ENCODE assay signal across 1 cellular context in the genomic region with DNA sequence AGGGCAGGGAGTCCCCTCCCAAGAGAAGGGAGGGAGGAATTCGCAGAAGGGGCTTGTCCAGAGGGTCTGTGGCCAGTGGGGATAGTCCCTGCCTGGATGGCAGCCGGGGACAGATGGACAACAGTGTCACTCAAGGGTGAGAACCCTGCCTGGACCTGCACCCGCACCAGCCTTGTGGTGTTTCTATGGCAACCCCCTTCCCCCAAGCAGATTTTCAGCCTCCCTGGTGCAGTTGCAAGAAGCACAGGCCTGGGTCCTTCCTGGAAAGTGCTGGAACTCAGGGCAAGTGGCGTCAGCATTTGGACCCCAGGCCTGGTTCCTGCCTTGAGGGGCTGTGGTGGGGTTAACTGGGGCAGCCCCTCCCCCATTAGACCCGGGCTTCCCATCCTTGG.
TF ChIP-seq lines count a peak whose summit lies in the region.

No MANE protein-coding gene starts in this region.

TF ChIP-seq in GM23338, 12 proteins besides CTCF, POLR2A, EP300 and RAD21:
- no peak for TF ChIP-seq ZNF114 (CRISPR knock-in tag; IDR thresholded peaks at IDR 0.05)
- TF ChIP-seq STAT1 (IDR thresholded peaks at IDR 0.05; ENCODE audit: unreplicated experiment): no peak
- TF ChIP-seq CREB1 (CRISPR knock-in tag; IDR thresholded peaks at IDR 0.05; ENCODE audit: low read depth): no peak
- no peak for TF ChIP-seq ZNF331 (CRISPR knock-in tag; IDR thresholded peaks at IDR 0.05; ENCODE audit: low read depth)
- TF ChIP-seq EZH2 (IDR thresholded peaks at IDR 0.05; ENCODE audit: low read depth, unreplicated experiment): no peak
- TF ChIP-seq REST (IDR thresholded peaks at IDR 0.05; ENCODE audit: unreplicated experiment): no peak
- TF ChIP-seq, protein P1, sequence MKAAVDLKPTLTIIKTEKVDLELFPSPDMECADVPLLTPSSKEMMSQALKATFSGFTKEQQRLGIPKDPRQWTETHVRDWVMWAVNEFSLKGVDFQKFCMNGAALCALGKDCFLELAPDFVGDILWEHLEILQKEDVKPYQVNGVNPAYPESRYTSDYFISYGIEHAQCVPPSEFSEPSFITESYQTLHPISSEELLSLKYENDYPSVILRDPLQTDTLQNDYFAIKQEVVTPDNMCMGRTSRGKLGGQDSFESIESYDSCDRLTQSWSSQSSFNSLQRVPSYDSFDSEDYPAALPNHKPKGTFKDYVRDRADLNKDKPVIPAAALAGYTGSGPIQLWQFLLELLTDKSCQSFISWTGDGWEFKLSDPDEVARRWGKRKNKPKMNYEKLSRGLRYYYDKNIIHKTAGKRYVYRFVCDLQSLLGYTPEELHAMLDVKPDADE (IDR thresholded peaks at IDR 0.05): no peak
- no peak for TF ChIP-seq JUNB (IDR thresholded peaks at IDR 0.05; ENCODE audit: unreplicated experiment)
- no peak for TF ChIP-seq EZH2phosphoT487 (IDR thresholded peaks at IDR 0.05; ENCODE audit: unreplicated experiment)
- TF ChIP-seq, protein P2, sequence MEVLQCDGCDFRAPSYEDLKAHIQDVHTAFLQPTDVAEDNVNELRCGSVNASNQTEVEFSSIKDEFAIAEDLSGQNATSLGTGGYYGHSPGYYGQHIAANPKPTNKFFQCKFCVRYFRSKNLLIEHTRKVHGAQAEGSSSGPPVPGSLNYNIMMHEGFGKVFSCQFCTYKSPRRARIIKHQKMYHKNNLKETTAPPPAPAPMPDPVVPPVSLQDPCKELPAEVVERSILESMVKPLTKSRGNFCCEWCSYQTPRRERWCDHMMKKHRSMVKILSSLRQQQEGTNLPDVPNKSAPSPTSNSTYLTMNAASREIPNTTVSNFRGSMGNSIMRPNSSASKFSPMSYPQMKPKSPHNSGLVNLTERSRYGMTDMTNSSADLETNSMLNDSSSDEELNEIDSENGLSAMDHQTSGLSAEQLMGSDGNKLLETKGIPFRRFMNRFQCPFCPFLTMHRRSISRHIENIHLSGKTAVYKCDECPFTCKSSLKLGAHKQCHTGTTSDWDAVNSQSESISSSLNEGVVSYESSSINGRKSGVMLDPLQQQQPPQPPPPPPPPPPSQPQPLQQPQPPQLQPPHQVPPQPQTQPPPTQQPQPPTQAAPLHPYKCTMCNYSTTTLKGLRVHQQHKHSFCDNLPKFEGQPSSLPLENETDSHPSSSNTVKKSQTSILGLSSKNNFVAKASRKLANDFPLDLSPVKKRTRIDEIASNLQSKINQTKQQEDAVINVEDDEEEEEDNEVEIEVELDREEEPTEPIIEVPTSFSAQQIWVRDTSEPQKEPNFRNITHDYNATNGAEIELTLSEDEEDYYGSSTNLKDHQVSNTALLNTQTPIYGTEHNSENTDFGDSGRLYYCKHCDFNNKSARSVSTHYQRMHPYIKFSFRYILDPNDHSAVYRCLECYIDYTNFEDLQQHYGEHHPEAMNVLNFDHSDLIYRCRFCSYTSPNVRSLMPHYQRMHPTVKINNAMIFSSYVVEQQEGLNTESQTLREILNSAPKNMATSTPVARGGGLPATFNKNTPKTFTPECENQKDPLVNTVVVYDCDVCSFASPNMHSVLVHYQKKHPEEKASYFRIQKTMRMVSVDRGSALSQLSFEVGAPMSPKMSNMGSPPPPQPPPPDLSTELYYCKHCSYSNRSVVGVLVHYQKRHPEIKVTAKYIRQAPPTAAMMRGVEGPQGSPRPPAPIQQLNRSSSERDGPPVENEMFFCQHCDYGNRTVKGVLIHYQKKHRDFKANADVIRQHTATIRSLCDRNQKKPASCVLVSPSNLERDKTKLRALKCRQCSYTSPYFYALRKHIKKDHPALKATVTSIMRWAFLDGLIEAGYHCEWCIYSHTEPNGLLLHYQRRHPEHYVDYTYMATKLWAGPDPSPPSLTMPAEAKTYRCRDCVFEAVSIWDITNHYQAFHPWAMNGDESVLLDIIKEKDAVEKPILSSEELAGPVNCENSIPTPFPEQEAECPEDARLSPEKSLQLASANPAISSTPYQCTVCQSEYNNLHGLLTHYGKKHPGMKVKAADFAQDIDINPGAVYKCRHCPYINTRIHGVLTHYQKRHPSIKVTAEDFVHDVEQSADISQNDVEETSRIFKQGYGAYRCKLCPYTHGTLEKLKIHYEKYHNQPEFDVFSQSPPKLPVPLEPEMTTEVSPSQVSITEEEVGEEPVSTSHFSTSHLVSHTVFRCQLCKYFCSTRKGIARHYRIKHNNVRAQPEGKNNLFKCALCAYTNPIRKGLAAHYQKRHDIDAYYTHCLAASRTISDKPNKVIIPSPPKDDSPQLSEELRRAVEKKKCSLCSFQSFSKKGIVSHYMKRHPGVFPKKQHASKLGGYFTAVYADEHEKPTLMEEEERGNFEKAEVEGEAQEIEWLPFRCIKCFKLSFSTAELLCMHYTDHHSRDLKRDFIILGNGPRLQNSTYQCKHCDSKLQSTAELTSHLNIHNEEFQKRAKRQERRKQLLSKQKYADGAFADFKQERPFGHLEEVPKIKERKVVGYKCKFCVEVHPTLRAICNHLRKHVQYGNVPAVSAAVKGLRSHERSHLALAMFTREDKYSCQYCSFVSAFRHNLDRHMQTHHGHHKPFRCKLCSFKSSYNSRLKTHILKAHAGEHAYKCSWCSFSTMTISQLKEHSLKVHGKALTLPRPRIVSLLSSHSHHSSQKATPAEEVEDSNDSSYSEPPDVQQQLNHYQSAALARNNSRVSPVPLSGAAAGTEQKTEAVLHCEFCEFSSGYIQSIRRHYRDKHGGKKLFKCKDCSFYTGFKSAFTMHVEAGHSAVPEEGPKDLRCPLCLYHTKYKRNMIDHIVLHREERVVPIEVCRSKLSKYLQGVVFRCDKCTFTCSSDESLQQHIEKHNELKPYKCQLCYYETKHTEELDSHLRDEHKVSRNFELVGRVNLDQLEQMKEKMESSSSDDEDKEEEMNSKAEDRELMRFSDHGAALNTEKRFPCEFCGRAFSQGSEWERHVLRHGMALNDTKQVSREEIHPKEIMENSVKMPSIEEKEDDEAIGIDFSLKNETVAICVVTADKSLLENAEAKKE (CRISPR knock-in tag; IDR thresholded peaks at IDR 0.05): no peak
- no peak for TF ChIP-seq POLR2AphosphoS5 (IDR thresholded peaks at IDR 0.05; ENCODE audit: low read depth)
- no peak for TF ChIP-seq NANOG (IDR thresholded peaks at IDR 0.05; ENCODE audit: borderline replicate concordance)
